Comparison of ENCODE assay signal across 14 cellular contexts in the genomic region with DNA sequence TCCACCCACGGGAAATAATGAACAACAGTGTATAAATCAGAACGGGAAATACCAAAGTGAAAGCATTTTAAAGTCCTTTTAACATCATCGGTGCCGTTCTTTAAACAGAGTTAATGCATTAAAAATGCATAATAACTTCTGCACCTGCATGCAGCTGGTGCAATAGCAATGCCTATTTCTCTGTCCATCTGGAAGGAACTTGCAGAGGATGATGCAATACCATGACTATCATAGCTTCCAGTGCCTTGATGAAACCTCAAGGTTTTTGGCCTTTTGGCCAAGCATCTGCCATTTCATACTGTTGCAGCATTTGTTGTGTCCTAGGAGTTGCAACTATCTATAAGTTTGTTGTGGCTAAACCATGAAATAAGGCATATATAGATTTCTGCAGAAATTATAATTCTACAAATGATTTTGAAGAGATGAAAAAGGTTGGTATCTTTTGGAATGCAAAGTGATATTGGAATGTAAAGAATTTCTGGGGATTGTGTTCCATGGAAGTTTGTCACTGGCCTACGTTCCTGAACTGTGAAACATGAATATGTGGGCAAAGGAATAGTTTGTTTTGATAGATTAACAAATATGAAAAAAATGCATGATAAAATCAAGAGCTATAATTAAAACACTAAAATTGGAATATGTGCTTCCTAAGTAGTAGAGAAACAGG. TPM values are rescaled to one million over a fixed set of nuclear protein-coding genes. Genes with fewer than 3 reads are reported as not detected.
DNase-seq lines count a peak whose midpoint lies in the region; ATAC-seq and TF ChIP-seq lines count a peak whose summit lies in the region.
"Had no signal": no experiment of that assay in that cellular context is flagged by ENCODE, and none has a peak within 500 bp of the region (broad histone marks: within the 10 kb centered on the region; RNA-seq: fewer than 3 reads in every experiment).

No MANE protein-coding gene starts in this region.

- H2AFZ ChIP-seq in IMR-90 (replicated peaks; ENCODE audit: low read length, poor library complexity) = peak overlapping the region; percentile 36
- H2AFZ ChIP-seq: neural progenitor cell had no signal

- no peaks in the 10 kb centered on the region for H3K9me3 Mint-ChIP-seq in WTC11
- H3K9me3 Mint-ChIP-seq in glutamatergic neuron (ENCODE audit: unreplicated experiment) = no peaks in the 10 kb centered on the region
- H3K9me3 Mint-ChIP-seq in activated naive CD4-positive, alpha-beta T cell treated with anti-CD3 and anti-CD28 coated beads, Interleukin-2, amount 10 ng/mL, durations not matched to agents 7 days and 5 days = no peaks in the 10 kb centered on the region
- H3K9me3 Mint-ChIP-seq: neural progenitor cell, type B pancreatic cell had no signal

- POLR2A ChIA-PET in IMR-90 (lab: Charles Lee; ENCODE audit: unreplicated experiment) (interaction anchor here (0.9 to 2.1 kb wide), 3 partner anchors 9 to 69 kb away, joined by 4 to 7 read pairs (median 5); a partner anchor contains a TSS), WTC11 (lab: Charles Lee) (no interaction called here)

- peak overlapping the region; percentile 95; the same call in 1 of the 2 replicates for H4K5ac ChIP-seq in IMR-90 (ENCODE audit: low read depth, low read length)

- peak overlapping the region; percentile 95 for H4K91ac ChIP-seq in IMR-90 (ENCODE audit: insufficient read depth, low read depth, low read length)

- peak overlapping the region; percentile 63 to 98; a peak in 3 of 4 replicates for H4K8ac ChIP-seq in IMR-90 (ENCODE audit: low read depth in 2 of 2, low read length in 2 of 2)

- H3K27me3 ChIP-seq in IMR-90 (ENCODE audit: control insufficient read depth, insufficient read depth, low read length) = no peaks in the 10 kb centered on the region
- H3K27me3 ChIP-seq: neural progenitor cell had no signal

- H4K20me1 ChIP-seq in IMR-90 (ENCODE audit: insufficient read depth, low read length) = no peaks in the 10 kb centered on the region

- peak overlapping the region; percentile 98 for H3K27ac ChIP-seq in IMR-90 (ENCODE audit: insufficient read depth, low read length)
- H3K27ac ChIP-seq: neural progenitor cell had no signal

- no peak for TF ChIP-seq RAD21 in IMR-90 (IDR thresholded peaks at IDR 0.05; ENCODE audit: low read length)

- peak; percentile 97 for DNase-seq in AG10803 (ENCODE audit: low read depth)
- DNase-seq in IMR-90 = peak; percentile 97
- DNase-seq in WTC11 (ENCODE audit: low spot score) = no peak
- peak; percentile 48 for DNase-seq in glomerular visceral epithelial cell (ENCODE audit: extremely low spot score)
- no peak for DNase-seq in glutamatergic neuron
- DNase-seq in activated naive CD4-positive, alpha-beta T cell treated with anti-CD3 and anti-CD28 coated beads, Interleukin-2, amount 10 ng/mL, durations not matched to agents 7 days and 5 days = no peak
- no peak for DNase-seq in cerebellar cortex (ENCODE audit: low spot score)
- DNase-seq in stimulated activated CD4-positive, alpha-beta T cell treated with anti-CD3 and anti-CD28 coated beads, Interleukin-4, amount 100 ng/mL, for 1 hour = no peak
- DNase-seq: activated CD8-positive, alpha-beta memory T cell treated with anti-CD3 and anti-CD28 coated beads, Interleukin-2, amount 50 U/mL, for 48 hours; cerebellar nuclear complex; H7; T-helper 1 cell had no signal

- H3K56ac ChIP-seq in IMR-90 (ENCODE audit: extremely low read depth, insufficient read depth, low read length) = peak overlapping the region; percentile 92

- intact Hi-C loops in IMR-90 (cut with micrococcal nuclease) = no loop called here

- peak overlapping the region; percentile 97 for H2BK5ac ChIP-seq in IMR-90 (ENCODE audit: low read depth, low read length, poor library complexity, severe bottlenecking)

- peaks cover 9% of the 10 kb centered on the region; the same call in 1 of the 2 replicates for H3K4me1 ChIP-seq in IMR-90 (ENCODE audit: control insufficient read depth, insufficient read depth, low read length)
- H3K4me1 ChIP-seq: neural progenitor cell had no signal

- TF ChIP-seq POLR2A in IMR-90 (IDR thresholded peaks at IDR 0.05; ENCODE audit: low read depth, low read length) = no peak

- no peaks in the 10 kb centered on the region for H3K9me3 ChIP-seq in IMR-90 (ENCODE audit: control insufficient read depth, insufficient read depth, low read length)

- peak overlapping the region; percentile 100 for H2BK20ac ChIP-seq in IMR-90 (ENCODE audit: low read depth, low read length)

- no peak overlapping the region for H2AK9ac ChIP-seq in IMR-90 (replicated peaks; ENCODE audit: low read depth, low read length, poor library complexity)

- ATAC-seq in IMR-90 (ENCODE audit: low read depth) (peak; percentile 87), WTC11 (no peak)

- H3K27ac Mint-ChIP-seq in WTC11 (peak overlapping the region; percentile 89), glutamatergic neuron (ENCODE audit: unreplicated experiment) (no peak overlapping the region)
- H3K27ac Mint-ChIP-seq in activated naive CD4-positive, alpha-beta T cell treated with anti-CD3 and anti-CD28 coated beads, Interleukin-2, amount 10 ng/mL, durations not matched to agents 7 days and 5 days = no peak overlapping the region
- H3K27ac Mint-ChIP-seq: neural progenitor cell, type B pancreatic cell had no signal

- H3K4me3 ChIP-seq in AG10803 (ENCODE audit: low read length) (no peak overlapping the region), IMR-90 (ENCODE audit: insufficient read depth, low read depth, low read length) (no peak overlapping the region)
- H3K4me3 ChIP-seq: neural progenitor cell had no signal

- H3K14ac ChIP-seq in IMR-90 (replicated peaks; ENCODE audit: low read depth, low read length) = peak overlapping the region; percentile 94; the same call in 1 of the 2 replicates

- no peaks in the 10 kb centered on the region for H3K36me3 ChIP-seq in IMR-90 (ENCODE audit: control insufficient read depth, insufficient read depth, low read length)
- H3K36me3 ChIP-seq: neural progenitor cell had no signal

- H3K36me3 Mint-ChIP-seq in WTC11 = no peaks in the 10 kb centered on the region
- H3K36me3 Mint-ChIP-seq in glutamatergic neuron (ENCODE audit: unreplicated experiment) = no peaks in the 10 kb centered on the region
- H3K36me3 Mint-ChIP-seq in activated naive CD4-positive, alpha-beta T cell treated with anti-CD3 and anti-CD28 coated beads, Interleukin-2, amount 10 ng/mL, durations not matched to agents 7 days and 5 days = no peaks in the 10 kb centered on the region
- H3K36me3 Mint-ChIP-seq: neural progenitor cell, type B pancreatic cell had no signal

- peaks cover 0 to 7% of the 10 kb centered on the region in 2 experiments; a peak in 2 of 4 replicates for H3K79me1 ChIP-seq in IMR-90 (ENCODE audit: low read depth in 1 of 2, low read length in 2 of 2)

- in situ Hi-C loops in IMR-90 (cut with MboI; ENCODE audit: low sequenced_read_pairs) = loop anchor here (25.0 kb wide), 1 partner anchor 415 kb away; no protein-coding TSS in a partner anchor

- peak overlapping the region; percentile 98 for H3K23ac ChIP-seq in IMR-90 (ENCODE audit: low read depth, low read length)

- no peaks in the 10 kb centered on the region for H3K27me3 Mint-ChIP-seq in WTC11 (ENCODE audit: low read depth)
- H3K27me3 Mint-ChIP-seq in glutamatergic neuron (ENCODE audit: unreplicated experiment) = no peaks in the 10 kb centered on the region
- H3K27me3 Mint-ChIP-seq in activated naive CD4-positive, alpha-beta T cell treated with anti-CD3 and anti-CD28 coated beads, Interleukin-2, amount 10 ng/mL, durations not matched to agents 7 days and 5 days = peaks cover 5% of the 10 kb centered on the region
- H3K27me3 Mint-ChIP-seq: type B pancreatic cell had no signal

- no peak overlapping the region; the same call in 2 of the 3 replicates for H2BK15ac ChIP-seq in IMR-90 (ENCODE audit: low read depth, low read length)

- H2AK5ac ChIP-seq in IMR-90 (ENCODE audit: low read depth, low read length) = no peak overlapping the region; the same call in 1 of the 2 replicates

- TF ChIP-seq CTCF in AG10803 (conservative IDR thresholded peaks at IDR 0.05; ENCODE audit: low read length) (no peak), IMR-90 (conservative IDR thresholded peaks at IDR 0.05; ENCODE audit: low read depth, low read length) (no peak), WTC11 (IDR thresholded peaks at IDR 0.05) (no peak), glutamatergic neuron (IDR thresholded peaks at IDR 0.05; ENCODE audit: partially characterized antibody, unreplicated experiment) (no peak)

- no TSS peak for BruUV-seq in IMR-90 (replicated peaks; lab: Mats Ljungman, UMichigan)

- peaks cover 3% of the 10 kb centered on the region; the same call in 1 of the 2 replicates for H3K9me1 ChIP-seq in IMR-90 (ENCODE audit: insufficient read depth, low read length)

- peak overlapping the region; percentile 99 for H2BK120ac ChIP-seq in IMR-90 (ENCODE audit: low read depth, low read length)

- H3K4me1 Mint-ChIP-seq in WTC11 (peaks cover 20% of the 10 kb centered on the region), glutamatergic neuron (ENCODE audit: low read depth, unreplicated experiment) (no peaks in the 10 kb centered on the region)
- H3K4me1 Mint-ChIP-seq in activated naive CD4-positive, alpha-beta T cell treated with anti-CD3 and anti-CD28 coated beads, Interleukin-2, amount 10 ng/mL, durations not matched to agents 7 days and 5 days = no peaks in the 10 kb centered on the region
- H3K4me1 Mint-ChIP-seq: neural progenitor cell had no signal

- no peak overlapping the region for H3K4me3 Mint-ChIP-seq in WTC11
- H3K4me3 Mint-ChIP-seq in glutamatergic neuron (ENCODE audit: unreplicated experiment) = no peak overlapping the region
- no peak overlapping the region for H3K4me3 Mint-ChIP-seq in activated naive CD4-positive, alpha-beta T cell treated with anti-CD3 and anti-CD28 coated beads, Interleukin-2, amount 10 ng/mL, durations not matched to agents 7 days and 5 days
- H3K4me3 Mint-ChIP-seq: neural progenitor cell, type B pancreatic cell had no signal

- dilution Hi-C loops in IMR-90 (cut with HindIII; ENCODE audit: low sequenced_read_pairs, unreplicated experiment) = no loop called here

- H3K9ac ChIP-seq in IMR-90 (ENCODE audit: low read depth, low read length) = no peak overlapping the region
- H3K9ac ChIP-seq: neural progenitor cell had no signal

- peak overlapping the region; percentile 55; the same call in 1 of the 2 replicates for H3K4me2 ChIP-seq in IMR-90 (ENCODE audit: low read depth, low read length)
- H3K4me2 ChIP-seq: neural progenitor cell had no signal

- CTCF ChIA-PET in IMR-90 (lab: Yijun Ruan, JAX) = interaction anchor here (1.5 to 4.3 kb wide), 3 partner anchors 9 to 75 kb away, joined by 4 to 24 read pairs (median 14); a partner anchor contains a TSS
- CTCF ChIA-PET in WTC11 (lab: Charles Lee) = interaction anchor here (2.1 to 5.6 kb wide), 2 partner anchors 9 to 72 kb away, joined by 10 to 37 read pairs; a partner anchor contains a TSS
- CTCF ChIA-PET in activated naive CD4-positive, alpha-beta T cell treated with anti-CD3 and anti-CD28 coated beads, Interleukin-2, amount 10 ng/mL, durations not matched to agents 7 days and 5 days (lab: Charles Lee) = interaction anchor here (1.6 kb wide), 1 partner anchor 29 kb away, joined by 3 read pairs; no protein-coding TSS in a partner anchor

- WGBS in IMR-90 (ENCODE audit: extremely low coverage in 2 of 2, insufficient read length in 1 of 2), 2 experiments = 0% methylated on average over 2 of the region's 5 CpGs; no CpG with 5 or more reads in 1 of the 2 experiments

- H3K18ac ChIP-seq in IMR-90 (ENCODE audit: low read depth, low read length) = peak overlapping the region; percentile 99; the same call in 1 of the 2 replicates

- peak overlapping the region; percentile 98 for H3K4ac ChIP-seq in IMR-90 (ENCODE audit: low read depth, low read length)

RNA-seq across cellular contexts. Expression of a gene that starts 9.8 kb away (rescaled TPM):
- total RNA-seq in IMR-90 (2012; rRNA removed) = 279 and 308 TPM in 2 replicates
- polyA plus RNA-seq in IMR-90 (2012; rRNA removed) = 271 and 306 TPM in 2 replicates
- polyA plus RNA-seq in IMR-90 (2012; cell fraction: cytosol; rRNA removed) = 585 and 1,119 TPM in 2 replicates
- 500 and 1,302 TPM in 2 replicates for polyA plus RNA-seq in IMR-90 (2012; cell fraction: nucleus; rRNA removed; ENCODE audit: low replicate concordance)
- 356 to 379 TPM (median 378 TPM) in 3 replicates for total RNA-seq in WTC11 (2021)
- 217 TPM for total RNA-seq in glutamatergic neuron (ENCODE audit: unreplicated experiment)

RNA-seq across cellular contexts. Expression of a gene that starts 12.1 kb away (rescaled TPM):
- total RNA-seq in IMR-90 (2012; rRNA removed) (25.6 and 36.7 TPM in 2 replicates), WTC11 (2021) (0.16 to 0.77 TPM (median 0.44 TPM) in 3 replicates), glutamatergic neuron (ENCODE audit: unreplicated experiment) (not detected)
- polyA plus RNA-seq in IMR-90 (2012; rRNA removed) = 5.8 and 6.5 TPM in 2 replicates
- 4.6 and 5.6 TPM in 2 replicates for polyA plus RNA-seq in IMR-90 (2012; cell fraction: cytosol; rRNA removed)
- 2.4 and 2.5 TPM in 2 replicates for polyA plus RNA-seq in IMR-90 (2012; cell fraction: nucleus; rRNA removed; ENCODE audit: low replicate concordance)

RNA-seq across cellular contexts. Expression of a gene that starts 35.9 kb away (rescaled TPM):
- total RNA-seq in IMR-90 (2012; rRNA removed) = under 0.01 TPM in 1 of 2 replicates, not detected in the other
- polyA plus RNA-seq in IMR-90 (2012; rRNA removed) = 0.03 and 0.13 TPM in 2 replicates
- not detected in 2 replicates for polyA plus RNA-seq in IMR-90 (2012; cell fraction: cytosol; rRNA removed)
- 0.12 and 1.1 TPM in 2 replicates for polyA plus RNA-seq in IMR-90 (2012; cell fraction: nucleus; rRNA removed; ENCODE audit: low replicate concordance)
- total RNA-seq in WTC11 (2021) = not detected in 3 replicates
- total RNA-seq in glutamatergic neuron (ENCODE audit: unreplicated experiment) = not detected
- total RNA-seq: H7 had no signal

RNA-seq across cellular contexts. Expression of a gene that starts 46.3 kb away (rescaled TPM):
- total RNA-seq in IMR-90 (2012; rRNA removed) = not detected in 2 replicates
- 0.14 and 0.19 TPM in 2 replicates for polyA plus RNA-seq in IMR-90 (2012; rRNA removed)
- 0.03 TPM in 1 of 2 replicates, not detected in the other for polyA plus RNA-seq in IMR-90 (2012; cell fraction: cytosol; rRNA removed)
- 0.09 and 1.0 TPM in 2 replicates for polyA plus RNA-seq in IMR-90 (2012; cell fraction: nucleus; rRNA removed; ENCODE audit: low replicate concordance)
- total RNA-seq in WTC11 (2021) = not detected in 3 replicates
- total RNA-seq in glutamatergic neuron (ENCODE audit: unreplicated experiment) = not detected
- total RNA-seq: H7 had no signal

Comparison
In these comparisons a context has a peak if more than half of its experiments do, and no peak if none do; other contexts are left out.
1. DNase-seq: peak in AG10803 (single experiment), IMR-90 (single experiment) and glomerular visceral epithelial cell (single experiment); none in WTC11 (single experiment), glutamatergic neuron (single experiment), activated naive CD4-positive, alpha-beta T cell treated with anti-CD3 and anti-CD28 coated beads, Interleukin-2, amount 10 ng/mL, durations not matched to agents 7 days and 5 days (single experiment), cerebellar cortex (single experiment) and stimulated activated CD4-positive, alpha-beta T cell treated with anti-CD3 and anti-CD28 coated beads, Interleukin-4, amount 100 ng/mL, for 1 hour (single experiment).
2. RNA of a gene that starts 12.1 kb away (total RNA-seq): 25.6 to 36.7 TPM in IMR-90; 0.16 to 0.77 TPM in WTC11 and not detected in glutamatergic neuron (single experiment); every median in the first group is over 10 times any median in the second.